In genomic region chr17:63997341-63998048, GRCh38 we compare ENCODE assay signal across 9 cellular contexts. TPM values are rescaled to one million over a fixed set of nuclear protein-coding genes. Genes with fewer than 3 reads are reported as not detected.
DNase-seq lines count a peak whose midpoint lies in the region; ATAC-seq and TF ChIP-seq lines count a peak whose summit lies in the region.
"Had no signal": no experiment of that assay in that cellular context is flagged by ENCODE, and none has a peak within 500 bp of the region (broad histone marks: within the 10 kb centered on the region; RNA-seq: fewer than 3 reads in every experiment).

No MANE protein-coding gene starts in this region.

- 11 to 19% methylated on average over 14 to 16 of the region's 19 CpGs for WGBS in esophagus squamous epithelium, 2 donors

- H3K4me1 ChIP-seq in CD4-positive, alpha-beta memory T cell (ENCODE audit: insufficient read depth, low read length), result peaks cover 50% of the 10 kb centered on the region
- H3K4me1 ChIP-seq in Panc1 (ENCODE audit: control insufficient read depth, insufficient read depth, low read length), result no peaks in the 10 kb centered on the region
- H3K4me1 ChIP-seq in esophagus squamous epithelium, result peaks cover 12 to 23% (median 14%) of the 10 kb centered on the region in 3 donors

- no peak for TF ChIP-seq POLR2A in esophagus squamous epithelium (IDR thresholded peaks at IDR 0.05)

- peak overlapping the region; percentile 39 for H3K27ac ChIP-seq in CD4-positive, alpha-beta memory T cell (ENCODE audit: low read depth, low read length)
- H3K27ac ChIP-seq in Panc1 (ENCODE audit: low read length) (no peak overlapping the region), esophagus squamous epithelium (peak overlapping the region in 2 of 4 donors; percentile 8 to 38)

- ATAC-seq in Panc1, result no peak
- ATAC-seq in HG03520 (IDR thresholded peaks at IDR 0.05; ENCODE audit: unreplicated experiment), result no peak
- ATAC-seq in GM18498 (IDR thresholded peaks at IDR 0.05; ENCODE audit: unreplicated experiment), result no peak

- H3K9me3 ChIP-seq in CD4-positive, alpha-beta memory T cell (ENCODE audit: control insufficient read depth in 1 of 2, low read length in 2 of 2), result no peaks in the 10 kb centered on the region
- no peaks in the 10 kb centered on the region for H3K9me3 ChIP-seq in Panc1 (ENCODE audit: control insufficient read depth, insufficient read depth, low read depth, low read length)
- H3K9me3 ChIP-seq in esophagus squamous epithelium, result no peaks in the 10 kb centered on the region

- no peaks in the 10 kb centered on the region for H3K27me3 ChIP-seq in CD4-positive, alpha-beta memory T cell (ENCODE audit: insufficient read depth, low read length)
- H3K27me3 ChIP-seq in Panc1 (ENCODE audit: control insufficient read depth, insufficient read depth, low read length) (peaks cover 3% of the 10 kb centered on the region), esophagus squamous epithelium (peaks cover 0 to 74% (median 4%) of the 10 kb centered on the region in 4 donors)

- H3K36me3 ChIP-seq in CD4-positive, alpha-beta memory T cell (ENCODE audit: insufficient read depth, low read length), result no peaks in the 10 kb centered on the region
- H3K36me3 ChIP-seq in Panc1 (ENCODE audit: control insufficient read depth, insufficient read depth, low read length) (no peaks in the 10 kb centered on the region), esophagus squamous epithelium (no peaks in the 10 kb centered on the region)

- H3K27ac Mint-ChIP-seq in CD4-positive, alpha-beta memory T cell, result peak overlapping the region; percentile 52 to 91 (median 86)
- H3K27ac Mint-ChIP-seq in osteocyte (ENCODE audit: unreplicated experiment), result no peak overlapping the region

- peak in 1 of 5 donors; percentile 38 for DNase-seq in CD4-positive, alpha-beta memory T cell
- DNase-seq in Panc1 (ENCODE audit: low read depth, low spot score) (no peak), esophagus squamous epithelium (lab: John Stamatoyannopoulos, UW) (no peak), osteocyte (ENCODE audit: extremely low spot score, unreplicated experiment) (no peak), A172 (ENCODE audit: low spot score) (no peak), GM20000 (ENCODE audit: low spot score) (no peak)

- POLR2A ChIA-PET in CD4-positive, alpha-beta memory T cell (lab: Charles Lee; ENCODE audit: partially characterized antibody), result interaction anchor here (0.9 to 22.6 kb wide), 5 partner anchors 13 to 149 kb away, joined by 4 to 587 read pairs (median 10); partner anchors contain the start of genes ERN1 and ICAM2
- POLR2A ChIA-PET in Panc1 (lab: Charles Lee), result no interaction called here

- CTCF ChIA-PET in CD4-positive, alpha-beta memory T cell (lab: Charles Lee; ENCODE audit: partially characterized antibody), result interaction anchor here (0.9 to 32.9 kb wide), 6 partner anchors 10 to 136 kb away, joined by 3 to 556 read pairs (median 6); partner anchors contain the start of gene ICAM2
- CTCF ChIA-PET in Panc1 (lab: Charles Lee), result no interaction called here

- intact Hi-C loops in CD4-positive, alpha-beta memory T cell (cut with micrococcal nuclease), result loop anchor here (1.0 kb wide), 2 partner anchors 23 to 28 kb away; partner anchors contain the start of gene ICAM2
- intact Hi-C loops in Panc1 (cut with micrococcal nuclease; ENCODE audit: unreplicated experiment), result loop anchor here (10.0 kb wide), 1 partner anchor 83 kb away; the partner anchor contains the start of genes CSHL1 and GH1
- intact Hi-C loops in esophagus squamous epithelium (cut with DNase I), result no loop called here

- peaks cover 35 to 73% (median 46%) of the 10 kb centered on the region in 4 donors for H3K4me1 Mint-ChIP-seq in CD4-positive, alpha-beta memory T cell
- peaks cover 8% of the 10 kb centered on the region for H3K4me1 Mint-ChIP-seq in osteocyte (ENCODE audit: unreplicated experiment)

- H3K4me3 ChIP-seq in CD4-positive, alpha-beta memory T cell (ENCODE audit: low read length in 2 of 2), result peak overlapping the region; percentile 5 to 76
- H3K4me3 ChIP-seq in Panc1 (ENCODE audit: low read depth in 2 of 2, low read length in 2 of 2), result peak overlapping the region; percentile 52 to 59
- H3K4me3 ChIP-seq in esophagus squamous epithelium, result peak overlapping the region in 3 of 4 donors; percentile 48 to 68 (median 52)

- H3K27me3 Mint-ChIP-seq in CD4-positive, alpha-beta memory T cell, result no peaks in the 10 kb centered on the region
- peaks cover 45% of the 10 kb centered on the region for H3K27me3 Mint-ChIP-seq in osteocyte (ENCODE audit: unreplicated experiment)

- TF ChIP-seq CTCF in Panc1 (IDR thresholded peaks at IDR 0.05) (no peak), esophagus squamous epithelium (IDR thresholded peaks at IDR 0.05) (no peak), osteocyte (IDR thresholded peaks at IDR 0.05) (no peak), GM20000 (IDR thresholded peaks at IDR 0.05; ENCODE audit: extremely low read depth, missing control alignments) (no peak)

- peak overlapping the region; percentile 86 to 93 (median 88) for H3K4me3 Mint-ChIP-seq in CD4-positive, alpha-beta memory T cell
- H3K4me3 Mint-ChIP-seq in osteocyte (ENCODE audit: unreplicated experiment), result peak overlapping the region; percentile 82

- in situ Hi-C loops in Panc1 (cut with HindIII; ENCODE audit: low pct_unique_long_range_greater_than_20kb, low sequenced_read_pairs), result no loop called here

- H3K36me3 Mint-ChIP-seq in CD4-positive, alpha-beta memory T cell, result peaks cover 0 to 7% of the 10 kb centered on the region in 2 donors
- H3K36me3 Mint-ChIP-seq in osteocyte (ENCODE audit: unreplicated experiment), result no peaks in the 10 kb centered on the region

- peaks cover 0 to 3% (median 0%) of the 10 kb centered on the region in 8 donors for H3K9me3 Mint-ChIP-seq in CD4-positive, alpha-beta memory T cell
- H3K9me3 Mint-ChIP-seq in osteocyte (ENCODE audit: unreplicated experiment), result no peaks in the 10 kb centered on the region

- no TSS peak for BruUV-seq in Panc1 (replicated peaks; lab: Mats Ljungman, UMichigan)

RNA-seq across cellular contexts. Expression of gene PRR29, which starts 0.7 kb away (rescaled TPM):
- 1 to 10 TPM in 1 of 2 experiments, under 1 TPM in 1; 0.19 to 1.0 TPM for total RNA-seq in CD4-positive, alpha-beta memory T cell
- polyA plus RNA-seq in CD4-positive, alpha-beta memory T cell, result 1 to 10 TPM; 5.6 to 6.0 TPM
- total RNA-seq in Panc1 (2021; ENCODE audit: unreplicated experiment), result 0.10 TPM
- polyA plus RNA-seq in Panc1 (2012; ENCODE audit: insufficient read length), result 0.18 TPM
- total RNA-seq in esophagus squamous epithelium, result under 1 TPM in 1 of 4 donors, not detected in 3; 0.09 TPM
- total RNA-seq in osteocyte, result not detected in 2 replicates
- 0.31 and 0.76 TPM in 2 replicates for total RNA-seq in A172 (2014; rRNA removed; shearing (Covaris generic))
- total RNA-seq: LHCN-M2 had no signal

RNA-seq across cellular contexts. Expression of gene ICAM2, which starts 22.9 kb away (rescaled TPM):
- 100 to 1,000 TPM; 150 to 158 TPM for total RNA-seq in CD4-positive, alpha-beta memory T cell
- polyA plus RNA-seq in CD4-positive, alpha-beta memory T cell, result 100 to 1,000 TPM; 411 to 591 TPM
- 0.33 TPM for total RNA-seq in Panc1 (2021; ENCODE audit: unreplicated experiment)
- not detected for polyA plus RNA-seq in Panc1 (2012; ENCODE audit: insufficient read length)
- 10 to 100 TPM in 2 of 4 donors, 1 to 10 TPM in 1, not detected in 1; 2.8 to 28.8 (median 11.8) TPM for total RNA-seq in esophagus squamous epithelium
- total RNA-seq in osteocyte, result not detected in 2 replicates
- total RNA-seq in A172 (2014; rRNA removed; shearing (Covaris generic)), result 0.17 and 0.22 TPM in 2 replicates

RNA-seq across cellular contexts. Expression of gene SCN4A, which starts 24.8 kb away (rescaled TPM):
- total RNA-seq in CD4-positive, alpha-beta memory T cell, result under 1 TPM; 0.17 to 0.30 TPM
- polyA plus RNA-seq in CD4-positive, alpha-beta memory T cell, result not detected
- total RNA-seq in Panc1 (2021; ENCODE audit: unreplicated experiment) (0.03 TPM), esophagus squamous epithelium (under 1 TPM in 2 of 4 donors, not detected in 2; under 0.01 to 0.12 TPM), osteocyte (not detected in 2 replicates)
- 0.12 TPM for polyA plus RNA-seq in Panc1 (2012; ENCODE audit: insufficient read length)
- 0.02 TPM in 1 of 2 replicates, not detected in the other for total RNA-seq in A172 (2014; rRNA removed; shearing (Covaris generic))

Comparison
In these comparisons a context has a peak if more than half of its experiments do, and no peak if none do; other contexts are left out.
1. RNA of gene ICAM2, which starts 22.9 kb away (total RNA-seq): 150 to 158 TPM in CD4-positive, alpha-beta memory T cell; 2.8 to 28.8 TPM in esophagus squamous epithelium, 0.33 TPM in Panc1 (single experiment), 0.17 to 0.22 TPM in A172 and not detected in osteocyte; every median in the first group is over 4 times any median in the second.
2. Peak in every context shown above with its lines, with median percentiles within 50 percentile points of each other: H3K4me3 ChIP-seq.